Comparison of ENCODE assay signal across 9 cellular contexts in genomic region chr2:110804915-110805314, GRCh38.
DNase-seq lines count a peak whose midpoint lies in the region; ATAC-seq, FAIRE-seq and TF ChIP-seq lines count a peak whose summit lies in the region.
"Had no signal": no experiment of that assay in that cellular context is flagged by ENCODE, and none has a peak within 500 bp of the region (broad histone marks: within the 10 kb centered on the region; RNA-seq: fewer than 3 reads in every experiment).

No MANE protein-coding gene starts in this region.

- peak; percentile 49 for ATAC-seq in HG03139 (IDR thresholded peaks at IDR 0.05; ENCODE audit: unreplicated experiment)

- FAIRE-seq in GM12892 (lab: Jason Lieb, UNC), result no peak

- TF ChIP-seq POLR2A in GM12892 (IDR thresholded peaks at IDR 0.05; ENCODE audit: low read depth, low read length), result no peak

- DNase-seq in GM12892 (ENCODE audit: insufficient read length) (peak; percentile 26), retina (no peak), glomerular visceral epithelial cell (ENCODE audit: extremely low spot score) (no peak), COLO829 (ENCODE audit: low spot score) (no peak), NCI-H1930 (lab: John Stamatoyannopoulos, UW) (no peak)
- DNase-seq in activated CD8-positive, alpha-beta memory T cell treated with anti-CD3 and anti-CD28 coated beads for 24 hours, result peak; percentile 78
- peak; percentile 80 for DNase-seq in stimulated activated CD4-positive, alpha-beta T cell treated with anti-CD3 and anti-CD28 coated beads, Interleukin-15, amount 100 ng/mL, for 24 hours
- DNase-seq: esophagus squamous epithelium had no signal

Comparison
In these comparisons a context has a peak if more than half of its experiments do, and no peak if none do; other contexts are left out.
1. DNase-seq: peak in GM12892 (single experiment), activated CD8-positive, alpha-beta memory T cell treated with anti-CD3 and anti-CD28 coated beads for 24 hours (single experiment) and stimulated activated CD4-positive, alpha-beta T cell treated with anti-CD3 and anti-CD28 coated beads, Interleukin-15, amount 100 ng/mL, for 24 hours (single experiment); none in retina (single experiment), glomerular visceral epithelial cell (single experiment), COLO829 (single experiment) and NCI-H1930 (0 of 2).